Comparison of ENCODE assay signal across 7 cellular contexts in the genomic region with DNA sequence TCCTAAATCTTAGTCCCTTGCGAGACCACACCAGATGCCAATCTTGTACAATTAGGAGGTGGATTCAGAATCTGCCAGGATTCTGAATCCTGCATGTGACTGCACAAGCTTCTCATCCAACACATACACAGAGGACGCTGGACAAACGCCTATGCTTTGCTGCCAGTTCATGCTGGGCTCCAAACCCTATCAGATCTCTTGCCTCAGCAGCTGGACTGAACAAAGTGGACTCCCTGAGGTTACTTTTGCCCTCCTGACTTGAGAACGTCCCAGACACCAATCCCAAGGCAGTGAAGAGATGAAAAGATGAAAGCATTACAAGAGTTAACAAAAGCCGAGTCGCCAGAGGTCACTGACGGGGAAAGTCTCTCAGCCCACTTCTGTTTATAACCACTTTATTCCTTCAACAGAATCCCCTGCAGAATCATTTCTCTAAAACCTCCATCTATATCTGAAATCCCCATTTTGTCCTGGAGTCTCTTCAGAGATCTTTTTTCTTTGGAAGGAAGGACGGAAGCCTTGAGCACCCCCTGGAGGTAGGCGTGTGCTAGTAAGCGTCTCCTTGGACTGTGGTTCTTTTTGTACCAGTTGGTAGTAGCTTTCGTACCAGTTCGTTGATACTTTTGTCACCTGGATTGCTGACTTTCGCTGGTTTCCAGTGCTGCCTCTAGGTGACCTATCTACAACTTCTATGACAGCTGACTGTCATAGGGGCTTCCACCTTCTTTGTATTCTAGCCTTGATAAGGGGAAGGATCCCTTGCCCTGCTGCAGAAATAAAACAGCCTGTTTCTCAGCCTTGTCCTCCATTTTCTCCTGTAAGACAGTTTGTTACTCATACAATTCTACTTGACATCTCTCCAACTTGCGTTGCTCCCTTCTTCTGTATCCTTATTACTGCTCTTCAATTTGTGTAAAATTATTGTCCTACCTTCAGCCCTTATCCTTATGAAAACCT. TPM values are rescaled to one million over a fixed set of nuclear protein-coding genes. Genes with fewer than 3 reads are reported as not detected.
DNase-seq lines count a peak whose midpoint lies in the region; ATAC-seq and TF ChIP-seq lines count a peak whose summit lies in the region.

No MANE protein-coding gene starts in this region.

- intact Hi-C loops in MCF 10A (cut with micrococcal nuclease) = loop anchor here (1.0 to 5.0 kb wide), 4 partner anchors 176 to 621 kb away; a partner anchor contains a TSS

- POLR2A ChIA-PET in MCF 10A (lab: Yijun Ruan, JAX) = interaction anchor here (1.0 kb wide), 1 partner anchor 25 kb away, joined by 3 read pairs; no protein-coding TSS in a partner anchor

- TF ChIP-seq CTCF in GM13976 (IDR thresholded peaks at IDR 0.05; ENCODE audit: borderline replicate concordance, control extremely low read depth, extremely low read depth, insufficient read depth, missing control alignments) (peak; percentile 65), MCF 10A (IDR thresholded peaks at IDR 0.05; ENCODE audit: unreplicated experiment) (peak; percentile 81)

- H3K27me3 Mint-ChIP-seq in MCF 10A (ENCODE audit: insufficient read depth, unreplicated experiment) = no peaks in the 10 kb centered on the region
- H3K27me3 Mint-ChIP-seq in immature natural killer cell (ENCODE audit: low read depth in 3 of 3) = peaks cover 1 to 7% (median 3%) of the 10 kb centered on the region in 3 donors

- DNase-seq in GM13976 (ENCODE audit: low spot score) = peak; percentile 43
- peak; percentile 73 for DNase-seq in NCI-H1694 (lab: John Stamatoyannopoulos, UW)
- peak; percentile 47 for DNase-seq in T-helper 9 cell
- DNase-seq in MCF 10A (ENCODE audit: unreplicated experiment) = peak; percentile 79
- peak; percentile 52 to 60 (median 55) for DNase-seq in immature natural killer cell
- DNase-seq in stimulated activated CD4-positive, alpha-beta T cell treated with anti-CD3 and anti-CD28 coated beads, Interleukin-12 subunit alpha, Interleukin-12 subunit beta, amount 100 ng/mL, for 4 hours = peak; percentile 57

- H3K27ac Mint-ChIP-seq in MCF 10A (ENCODE audit: low read depth, unreplicated experiment) (no peak overlapping the region), immature natural killer cell (no peak overlapping the region)

- in situ Hi-C loops in GM13976 (cut with MboI; ENCODE audit: low sequenced_read_pairs, unreplicated experiment) = no loop called here

- H3K9me3 Mint-ChIP-seq in MCF 10A (ENCODE audit: unreplicated experiment) (no peaks in the 10 kb centered on the region), immature natural killer cell (no peaks in the 10 kb centered on the region)

- peak; percentile 46 for ATAC-seq in HG02763 (IDR thresholded peaks at IDR 0.05; ENCODE audit: unreplicated experiment)

- no peak overlapping the region for H3K4me3 Mint-ChIP-seq in MCF 10A (ENCODE audit: unreplicated experiment)
- H3K4me3 Mint-ChIP-seq in immature natural killer cell = peak overlapping the region; percentile 4 to 81 (median 56)

- CTCF ChIA-PET in MCF 10A (lab: Yijun Ruan, JAX) = interaction anchor here (0.5 to 5.6 kb wide), 43 partner anchors 9 to 555 kb away, joined by 3 to 28 read pairs (median 4); a partner anchor contains a TSS

- no TSS peak for BruUV-seq in MCF 10A (replicated peaks; lab: Mats Ljungman, UMichigan)

- peaks cover 6% of the 10 kb centered on the region for H3K4me1 Mint-ChIP-seq in MCF 10A (ENCODE audit: insufficient read depth, unreplicated experiment)
- H3K4me1 Mint-ChIP-seq in immature natural killer cell = peaks cover 7 to 10% of the 10 kb centered on the region in 2 donors

- H3K36me3 Mint-ChIP-seq in MCF 10A (ENCODE audit: insufficient read depth, unreplicated experiment) (peaks cover 11% of the 10 kb centered on the region), immature natural killer cell (no peaks in the 10 kb centered on the region)

RNA-seq across cellular contexts. Expression of a gene that starts 26.1 kb away (rescaled TPM):
- total RNA-seq in MCF 10A (2022) = 20.9 and 22.9 TPM in 2 replicates
- polyA plus RNA-seq in immature natural killer cell = 10 to 100 TPM in 1 of 3 donors, 1 to 10 TPM in 2; 1.6 to 15.6 (median 8.3) TPM

Comparison
In these comparisons a context has a peak if more than half of its experiments do, and no peak if none do; other contexts are left out.
1. Peak in every context shown above with its lines: DNase-seq and ATAC-seq.